ENCODE assay signal across 15 cellular contexts in genomic region chr16:80614908-80615696, GRCh38.
DNase-seq lines count a peak whose midpoint lies in the region; TF ChIP-seq lines count a peak whose summit lies in the region.
"Had no signal": no experiment of that assay in that cellular context is flagged by ENCODE, and none has a peak within 500 bp of the region (broad histone marks: within the 10 kb centered on the region; RNA-seq: fewer than 3 reads in every experiment).

No MANE protein-coding gene starts in this region.

- no peaks in the 10 kb centered on the region for H3K4me1 ChIP-seq in fibroblast of lung (ENCODE audit: control insufficient read depth, extremely low read depth, insufficient read depth, low read length)
- H3K4me1 ChIP-seq in prostate gland (replicated peaks), result peaks cover 5% of the 10 kb centered on the region
- no peaks in the 10 kb centered on the region for H3K4me1 ChIP-seq in transverse colon
- H3K4me1 ChIP-seq: psoas muscle, tibial artery had no signal

- no peak for TF ChIP-seq EP300 in transverse colon (IDR thresholded peaks at IDR 0.05; ENCODE audit: low read depth)

- H3K4me2 ChIP-seq in fibroblast of lung (ENCODE audit: extremely low read depth, insufficient read depth, low read length), result no peak overlapping the region

- DNase-seq in ELR (ENCODE audit: low read depth) (peak; percentile 95), RPMI7951 (ENCODE audit: low read depth) (peak; percentile 62), fibroblast of lung (ENCODE audit: low read depth in 2 of 2) (peak; percentile 42 to 99), prostate gland (ENCODE audit: low spot score) (no peak), T-helper 1 cell (no peak), MV-4-11 (lab: John Stamatoyannopoulos, UW) (no peak), transverse colon (no peak), RPMI8226 (no peak)
- DNase-seq: activated T-cell treated with anti-CD3 and anti-CD28 coated beads, Interleukin-2, amount 50 U/mL, for 24 hours; caudate nucleus; NCI-H146; OCI-M1; psoas muscle had no signal

- no peak overlapping the region for H3K4me3 ChIP-seq in fibroblast of lung (replicated peaks in 1 of 4; ENCODE audit: control extremely low read depth in 1 of 4, insufficient read depth in 1 of 4, low read depth in 3 of 4, low read length in 4 of 4)
- H3K4me3 ChIP-seq in prostate gland, result no peak overlapping the region
- H3K4me3 ChIP-seq in transverse colon, result no peak overlapping the region
- H3K4me3 ChIP-seq: lung, psoas muscle, tibial artery had no signal

- no peaks in the 10 kb centered on the region for H3K27me3 ChIP-seq in fibroblast of lung (ENCODE audit: control insufficient read depth, insufficient read depth, low read length)
- no peaks in the 10 kb centered on the region for H3K27me3 ChIP-seq in prostate gland (replicated peaks; ENCODE audit: insufficient read depth)
- no peaks in the 10 kb centered on the region for H3K27me3 ChIP-seq in transverse colon
- H3K27me3 ChIP-seq: tibial artery had no signal

- H3K9me3 ChIP-seq in fibroblast of lung (ENCODE audit: control insufficient read depth, insufficient read depth, low read depth, low read length), result no peaks in the 10 kb centered on the region
- no peaks in the 10 kb centered on the region for H3K9me3 ChIP-seq in prostate gland
- H3K9me3 ChIP-seq in transverse colon, result no peaks in the 10 kb centered on the region
- H3K9me3 ChIP-seq: psoas muscle, tibial artery had no signal

- H3K27ac ChIP-seq in fibroblast of lung (ENCODE audit: insufficient read depth, low read length) (no peak overlapping the region), prostate gland (peak overlapping the region; percentile 78 to 81), transverse colon (no peak overlapping the region)
- H3K27ac ChIP-seq: psoas muscle, tibial artery had no signal

- 83% methylated on average over 12 of the region's 12 CpGs for WGBS in prostate gland
- 91 to 96% methylated on average over 9 to 12 of the region's 12 CpGs for whole genome bisulfite sequencing in transverse colon (ENCODE audit: low coverage in 1 of 2), 2 donors

- H3K36me3 ChIP-seq in fibroblast of lung (ENCODE audit: control insufficient read depth, insufficient read depth, low read length), result no peaks in the 10 kb centered on the region
- H3K36me3 ChIP-seq in prostate gland, result no peaks in the 10 kb centered on the region
- H3K36me3 ChIP-seq in transverse colon, result no peaks in the 10 kb centered on the region

- H3K79me2 ChIP-seq in fibroblast of lung (ENCODE audit: control insufficient read depth, insufficient read depth, low read length), result no peaks in the 10 kb centered on the region

- intact Hi-C loops in prostate gland (cut with DNase I) (no loop called here), transverse colon (cut with DNase I; ENCODE audit: low total_unique reads) (no loop called here)

- no peak overlapping the region for H2AFZ ChIP-seq in fibroblast of lung (ENCODE audit: low read length)

- TF ChIP-seq POLR2A in prostate gland (IDR thresholded peaks at IDR 0.05) (no peak), transverse colon (IDR thresholded peaks at IDR 0.05) (no peak)

- peak in 1 of 2 donors; percentile 16 for TF ChIP-seq CTCF in fibroblast of lung (conservative IDR thresholded peaks at IDR 0.05 in 1 of 2, IDR thresholded peaks at IDR 0.05 in 1 of 2; ENCODE audit: low read depth in 1 of 2, low read length in 2 of 2)
- no peak for TF ChIP-seq CTCF in prostate gland (IDR thresholded peaks at IDR 0.05)
- no peak for TF ChIP-seq CTCF in transverse colon (IDR thresholded peaks at IDR 0.05)

- H4K20me1 ChIP-seq in fibroblast of lung (ENCODE audit: control insufficient read depth, extremely low read depth, insufficient read depth, low read length), result no peaks in the 10 kb centered on the region

- in situ Hi-C loops in transverse colon (cut with MboI; ENCODE audit: low pct_ligation_motif_present in 1 of 4, low pct_unique_long_range_greater_than_20kb in 1 of 4, low sequenced_read_pairs in 3 of 4), result no loop called here

- no peak overlapping the region for H3K9ac ChIP-seq in fibroblast of lung (ENCODE audit: insufficient read depth, low read length)

Comparison
In these comparisons a context has a peak if more than half of its experiments do, and no peak if none do; other contexts are left out.
1. DNase-seq: peak in ELR (single experiment), RPMI7951 (single experiment) and fibroblast of lung (2 of 2); none in prostate gland (single experiment), T-helper 1 cell (0 of 5), MV-4-11 (single experiment), transverse colon (single experiment) and RPMI8226 (single experiment).
2. H3K27ac ChIP-seq: peak in prostate gland (2 of 2); none in fibroblast of lung (single experiment) and transverse colon (0 of 4).